ENCODE assay signal across 30 cellular contexts in the genomic region with DNA sequence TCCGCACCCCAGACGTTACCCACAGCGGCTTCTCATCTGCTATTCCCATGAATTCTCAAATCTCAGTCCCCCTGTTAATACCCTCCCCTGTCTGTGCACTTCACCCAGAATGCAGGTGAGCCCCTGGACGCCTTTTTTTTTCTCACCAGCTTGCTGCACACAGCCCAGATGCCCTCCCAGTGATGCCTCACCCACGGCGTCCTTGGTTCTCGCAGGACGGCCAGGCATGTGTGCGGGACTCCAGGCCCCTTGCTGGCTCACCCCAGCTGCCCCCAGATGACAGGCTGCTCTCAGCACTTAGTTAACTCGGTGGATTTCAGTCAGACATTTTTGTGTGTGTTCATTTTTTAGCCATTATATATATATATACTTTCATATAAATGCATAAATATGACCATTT. TPM values are rescaled to one million over a fixed set of nuclear protein-coding genes. Genes with fewer than 3 reads are reported as not detected.
DNase-seq lines count a peak whose midpoint lies in the region; ATAC-seq and TF ChIP-seq lines count a peak whose summit lies in the region.
"Had no signal": no experiment of that assay in that cellular context is flagged by ENCODE, and none has a peak within 500 bp of the region (broad histone marks: within the 10 kb centered on the region; RNA-seq: fewer than 3 reads in every experiment).

No MANE protein-coding gene starts in this region.

- H4K91ac ChIP-seq in neuronal stem cell (ENCODE audit: low read depth, low read length, poor library complexity): no peak overlapping the region

- H3K18ac ChIP-seq in neuronal stem cell (ENCODE audit: low read length): peak overlapping the region; percentile 57

- no peak for TF ChIP-seq CTCF in breast epithelium (IDR thresholded peaks at IDR 0.05)

- H3K4me3 ChIP-seq in GM23248 (peak overlapping the region; percentile 26; the same call in 1 of the 2 replicates), breast epithelium (no peak overlapping the region), neuronal stem cell (ENCODE audit: low read length in 2 of 2) (peak overlapping the region in 1 of 2 donors; percentile 44)
- H3K4me3 ChIP-seq: colonic mucosa, HAP-1, left lung, spleen had no signal

- H3K4me1 ChIP-seq in GM23248 (ENCODE audit: insufficient read depth) (peaks cover 75% of the 10 kb centered on the region), breast epithelium (no peaks in the 10 kb centered on the region), neuronal stem cell (ENCODE audit: control insufficient read depth in 2 of 2, insufficient read depth in 1 of 2, low read depth in 1 of 2, low read length in 2 of 2) (peaks cover 0 to 4% of the 10 kb centered on the region in 2 donors)
- H3K4me1 ChIP-seq: colonic mucosa had no signal

- H3K23ac ChIP-seq in neuronal stem cell (ENCODE audit: low read depth, low read length, poor library complexity): no peak overlapping the region

- H2AFZ ChIP-seq in GM23248 (no peak overlapping the region), neuronal stem cell (ENCODE audit: low read length) (no peak overlapping the region)

- no peak overlapping the region for H3K14ac ChIP-seq in neuronal stem cell (ENCODE audit: low read length)

- no peaks in the 10 kb centered on the region for H3K9me2 ChIP-seq in GM23248 (ENCODE audit: insufficient read depth)

- H3K9ac ChIP-seq in GM23248 (peak overlapping the region; percentile 50), neuronal stem cell (ENCODE audit: low read depth, low read length, poor library complexity) (no peak overlapping the region)

- TF ChIP-seq POLR2A in breast epithelium (IDR thresholded peaks at IDR 0.05): no peak

- in situ Hi-C loops in GM23248 (cut with MboI): no loop called here

- no peak for ATAC-seq in HG03457 (IDR thresholded peaks at IDR 0.05; ENCODE audit: unreplicated experiment)
- ATAC-seq: activated CD8-positive, alpha-beta T cell treated with anti-CD3 and anti-CD28 coated beads, Interleukin-2, amount 10 ng/mL, durations not matched to agents 7 days and 5 days; activated naive CD4-positive, alpha-beta T cell treated with anti-CD3 and anti-CD28 coated beads, Interleukin-2, amount 50 U/mL, for 72 hours; stimulated activated naive CD8-positive, alpha-beta T cell treated with anti-CD3 and anti-CD28 coated beads, Interleukin-15, Interleukin-2, amounts not matched to agents 100 U/mL and 50 U/mL, for 24 hours had no signal

- peaks cover 50% of the 10 kb centered on the region for H3F3A ChIP-seq in GM23248 (ENCODE audit: insufficient read depth)

- H3K9me3 ChIP-seq in GM23248 (ENCODE audit: low read depth) (no peaks in the 10 kb centered on the region), breast epithelium (no peaks in the 10 kb centered on the region), neuronal stem cell (replicated peaks in 1 of 2; ENCODE audit: control insufficient read depth in 2 of 2, insufficient read depth in 1 of 2, low read depth in 1 of 2, low read length in 2 of 2) (no peaks in the 10 kb centered on the region)
- H3K9me3 ChIP-seq: colonic mucosa, HAP-1, left lung, spleen had no signal

- H4K8ac ChIP-seq in neuronal stem cell (ENCODE audit: low read depth, low read length): no peak overlapping the region

- H3K4ac ChIP-seq in neuronal stem cell (ENCODE audit: low read length): no peak overlapping the region

- H4K20me1 ChIP-seq in GM23248 (ENCODE audit: insufficient read depth): no peaks in the 10 kb centered on the region

- H2BK12ac ChIP-seq in neuronal stem cell (ENCODE audit: low read length): no peak overlapping the region

- H2BK5ac ChIP-seq in neuronal stem cell (ENCODE audit: low read length): no peak overlapping the region

- H3K79me1 ChIP-seq in neuronal stem cell (ENCODE audit: low read depth, low read length): no peaks in the 10 kb centered on the region

- peak; percentile 25 for DNase-seq in DMS 273 (lab: John Stamatoyannopoulos, UW; ENCODE audit: unreplicated experiment)
- DNase-seq in DMS 273 treated with DMSO at 0.1 percent for 48 hours (lab: John Stamatoyannopoulos, UW): no peak
- DNase-seq in GM23248: peak; percentile 51
- DNase-seq in breast epithelium (ENCODE audit: low spot score in 2 of 2): no peak
- no peak for DNase-seq in neuronal stem cell (ENCODE audit: low spot score)
- no peak for DNase-seq in SK-N-DZ (ENCODE audit: low spot score)
- no peak for DNase-seq in SHP77 treated with DMSO at 0.1 percent for 48 hours (lab: John Stamatoyannopoulos, UW)
- DNase-seq: activated CD8-positive, alpha-beta T cell treated with anti-CD3 and anti-CD28 coated beads, Interleukin-2, amount 10 ng/mL, durations not matched to agents 7 days and 5 days; CD4-positive, CD25-positive, alpha-beta regulatory T cell; colonic mucosa; effector CD4-positive, alpha-beta T cell; left lung; MV-4-11; naive B cell; NCI-H1436; NCI-H2081; NCI-H226; occipital lobe; spleen; stimulated activated CD4-positive, alpha-beta T cell treated with anti-CD3 and anti-CD28 coated beads, Interleukin-2, amount 100 ng/mL, for 24 hours; stimulated activated naive CD8-positive, alpha-beta T cell treated with anti-CD3 and anti-CD28 coated beads, Interleukin-15, Interleukin-2, amounts not matched to agents 100 U/mL and 50 U/mL, for 24 hours; SW 1271 had no signal

- H3K27me3 ChIP-seq in GM23248 (replicated peaks; ENCODE audit: insufficient read depth) (no peaks in the 10 kb centered on the region), breast epithelium (no peaks in the 10 kb centered on the region), neuronal stem cell (ENCODE audit: control insufficient read depth in 3 of 3, insufficient read depth in 3 of 3, low read depth in 1 of 3, low read length in 3 of 3) (no peaks in the 10 kb centered on the region)
- H3K27me3 ChIP-seq: colonic mucosa, left lung, spleen had no signal

- H2BK15ac ChIP-seq in neuronal stem cell (ENCODE audit: low read length): no peak overlapping the region

- H2AK5ac ChIP-seq in neuronal stem cell (ENCODE audit: low read depth, low read length): no peak overlapping the region

- 38 to 43% methylated on average over 10 of the region's 10 CpGs for WGBS in GM23248 (ENCODE audit: low coverage in 1 of 2, low lambda C conversion rate in 2 of 2, missing lambda C conversion rate in 2 of 2), 2 experiments
- no CpG with 5 or more reads among the region's 10 CpGs for WGBS in neuronal stem cell (ENCODE audit: extremely low coverage in 2 of 2, insufficient read length in 2 of 2, insufficient replicate concordance in 1 of 2), 2 donors

- peak overlapping the region; percentile 68 for H3K4me2 ChIP-seq in GM23248 (ENCODE audit: unreplicated experiment)
- H3K4me2 ChIP-seq in neuronal stem cell (ENCODE audit: insufficient read depth, low read length, poor library complexity, severe bottlenecking): no peak overlapping the region

- H3K79me2 ChIP-seq in GM23248 (ENCODE audit: insufficient read depth): no peaks in the 10 kb centered on the region

- H3K36me3 ChIP-seq in GM23248 (ENCODE audit: low read depth) (peaks cover 4% of the 10 kb centered on the region; the same call in 1 of the 2 replicates), breast epithelium (no peaks in the 10 kb centered on the region), neuronal stem cell (replicated peaks in 1 of 2; ENCODE audit: control insufficient read depth in 2 of 2, insufficient read depth in 2 of 2, low read length in 2 of 2) (no peaks in the 10 kb centered on the region)
- H3K36me3 ChIP-seq: colonic mucosa, HAP-1 had no signal

- intact Hi-C loops in breast epithelium (cut with DNase I; ENCODE audit: low total_unique reads): no loop called here

- H3K27ac ChIP-seq in GM23248 (peak overlapping the region; percentile 70), breast epithelium (peak overlapping the region; percentile 57 to 62), neuronal stem cell (replicated peaks; ENCODE audit: low read length) (no peak overlapping the region)
- H3K27ac ChIP-seq: 22Rv1, colonic mucosa, epithelial cell of prostate, left lung, spleen had no signal

- no peak overlapping the region for H2BK120ac ChIP-seq in neuronal stem cell (ENCODE audit: low read depth, low read length)

RNA-seq across cellular contexts. Expression of a gene that starts 25.4 kb away (rescaled TPM):
- total RNA-seq in GM23248 (2014; rRNA removed; shearing (Covaris generic)): 181 and 227 TPM in 2 replicates
- 390 and 398 TPM in 2 replicates for polyA plus RNA-seq in GM23248 (2016; fragmentation: Nextera tagmentation; extraction: Ambion mirVana)
- 10 to 100 TPM in 1 of 3 donors, 1 to 10 TPM in 2; 2.8 to 14.9 (median 5.2) TPM for total RNA-seq in breast epithelium
- 0.10 TPM for polyA plus RNA-seq in neuronal stem cell (2013, experiment 1 of 2)
- polyA plus RNA-seq in neuronal stem cell (2013, experiment 2 of 2): 0.12 TPM
- not detected in 2 replicates for polyA plus RNA-seq in SK-N-DZ (2014; cell fraction: cytosol; rRNA removed)
- not detected in 2 replicates for polyA plus RNA-seq in SK-N-DZ (2014; cell fraction: nucleus; rRNA removed)
- total RNA-seq: activated T-helper 2 cell treated with anti-CD3 and anti-CD28 coated beads, Interferon-gamma antibody, Interleukin-2, Interleukin-4, amounts not matched to agents 10 μg/mL and 5 μg/mL and 100 μg/mL, durations not matched to agents 14 hours and 24 hours and 36 hours; LHCN-M2; renal cortical epithelial cell had no signal

RNA-seq across cellular contexts. Expression of a gene that starts 43.4 kb away (rescaled TPM):
- total RNA-seq in GM23248 (2014; rRNA removed; shearing (Covaris generic)): 84.0 and 85.5 TPM in 2 replicates
- polyA plus RNA-seq in GM23248 (2016; fragmentation: Nextera tagmentation; extraction: Ambion mirVana): 73.8 and 73.9 TPM in 2 replicates
- 10 to 100 TPM; 32.8 to 58.7 (median 45.4) TPM for total RNA-seq in breast epithelium
- polyA plus RNA-seq in neuronal stem cell (2013, experiment 1 of 2): 14.6 TPM
- 14.4 TPM for polyA plus RNA-seq in neuronal stem cell (2013, experiment 2 of 2)
- 23.4 and 37.6 TPM in 2 replicates for polyA plus RNA-seq in SK-N-DZ (2014; cell fraction: cytosol; rRNA removed)
- 15.3 and 17.5 TPM in 2 replicates for polyA plus RNA-seq in SK-N-DZ (2014; cell fraction: nucleus; rRNA removed)

RNA-seq across cellular contexts. Expression of a gene that starts 54.5 kb away (rescaled TPM):
- total RNA-seq in GM23248 (2014; rRNA removed; shearing (Covaris generic)): 20.4 and 36.3 TPM in 2 replicates
- 27.1 and 30.5 TPM in 2 replicates for polyA plus RNA-seq in GM23248 (2016; fragmentation: Nextera tagmentation; extraction: Ambion mirVana)
- total RNA-seq in breast epithelium: 10 to 100 TPM in 2 of 3 donors, 1 to 10 TPM in 1; 4.5 to 24.7 (median 19.7) TPM
- polyA plus RNA-seq in neuronal stem cell (2013, experiment 1 of 2): 66.5 TPM
- 66.9 TPM for polyA plus RNA-seq in neuronal stem cell (2013, experiment 2 of 2)
- polyA plus RNA-seq in SK-N-DZ (2014; cell fraction: cytosol; rRNA removed): 92.8 and 98.3 TPM in 2 replicates
- 40.9 and 44.3 TPM in 2 replicates for polyA plus RNA-seq in SK-N-DZ (2014; cell fraction: nucleus; rRNA removed)

RNA-seq across cellular contexts. Expression of a gene that starts 56.8 kb away (rescaled TPM):
- total RNA-seq in GM23248 (2014; rRNA removed; shearing (Covaris generic)): 418 and 473 TPM in 2 replicates
- 370 and 395 TPM in 2 replicates for polyA plus RNA-seq in GM23248 (2016; fragmentation: Nextera tagmentation; extraction: Ambion mirVana)
- 100 to 1,000 TPM; 187 to 229 (median 215) TPM for total RNA-seq in breast epithelium
- 125 TPM for polyA plus RNA-seq in neuronal stem cell (2013, experiment 1 of 2)
- 118 TPM for polyA plus RNA-seq in neuronal stem cell (2013, experiment 2 of 2)
- 215 and 251 TPM in 2 replicates for polyA plus RNA-seq in SK-N-DZ (2014; cell fraction: cytosol; rRNA removed)
- polyA plus RNA-seq in SK-N-DZ (2014; cell fraction: nucleus; rRNA removed): 349 and 390 TPM in 2 replicates

Comparison
In these comparisons a context has a peak if more than half of its experiments do, and no peak if none do; other contexts are left out.
1. DNase-seq: peak in DMS 273 (single experiment) and GM23248 (single experiment); none in DMS 273 treated with DMSO at 0.1 percent for 48 hours (single experiment), breast epithelium (0 of 2), neuronal stem cell (single experiment), SK-N-DZ (single experiment) and SHP77 treated with DMSO at 0.1 percent for 48 hours (single experiment).
2. RNA of a gene that starts 25.4 kb away (total RNA-seq): 181 to 227 TPM in GM23248; 2.8 to 14.9 TPM in breast epithelium; every median in the first group is over 10 times any median in the second.